Comparison of ENCODE assay signal across 9 cellular contexts in the genomic region with DNA sequence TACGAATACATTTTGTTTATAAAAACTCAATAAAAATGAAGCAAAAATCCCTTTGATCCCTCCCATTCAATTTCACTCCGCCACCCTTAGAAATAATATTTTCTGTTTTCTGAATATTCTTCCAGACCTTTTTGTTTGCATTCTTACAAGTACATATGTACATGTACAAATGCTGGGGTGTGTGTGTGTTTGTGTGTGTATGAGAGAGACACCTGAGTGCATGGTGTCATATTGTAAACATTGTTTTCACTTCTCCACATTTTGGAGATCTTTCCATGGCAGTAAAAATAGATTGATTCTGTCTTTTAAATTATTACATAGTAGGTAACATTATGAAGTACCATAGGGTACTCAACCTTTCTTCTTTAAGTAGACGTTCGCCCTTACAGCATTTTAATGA. TPM values are rescaled to one million over a fixed set of nuclear protein-coding genes. Genes with fewer than 3 reads are reported as not detected.
DNase-seq lines count a peak whose midpoint lies in the region; ATAC-seq and TF ChIP-seq lines count a peak whose summit lies in the region.
"Had no signal": no experiment of that assay in that cellular context is flagged by ENCODE, and none has a peak within 500 bp of the region (broad histone marks: within the 10 kb centered on the region; RNA-seq: fewer than 3 reads in every experiment).

No MANE protein-coding gene starts in this region.

- DNase-seq in NT2/D1 (ENCODE audit: low read depth, low spot score) (no peak), epithelial cell of prostate (ENCODE audit: low read depth, low spot score) (no peak), A172 (ENCODE audit: low spot score) (no peak)

- H3K27me3 ChIP-seq in NT2/D1 (ENCODE audit: insufficient read depth, insufficient read length) (no peaks in the 10 kb centered on the region), rectal smooth muscle tissue (ENCODE audit: control insufficient read depth, insufficient read depth, low read length) (no peaks in the 10 kb centered on the region)

- ATAC-seq in GM21528 (IDR thresholded peaks at IDR 0.05; ENCODE audit: low FRiP score, unreplicated experiment): no peak
- ATAC-seq in GM21786 (IDR thresholded peaks at IDR 0.05; ENCODE audit: unreplicated experiment): no peak
- no peak for ATAC-seq in HG03442 (IDR thresholded peaks at IDR 0.05; ENCODE audit: unreplicated experiment)

- TF ChIP-seq CTCF in GM12875 (IDR thresholded peaks at IDR 0.05; ENCODE audit: borderline replicate concordance, insufficient read depth, low read depth, low read length): no peak

- H3K4me3 ChIP-seq in GM12875 (ENCODE audit: low read depth, low read length) (peak overlapping the region; percentile 87), NT2/D1 (ENCODE audit: insufficient read length, low read depth) (peak overlapping the region; percentile 95), rectal smooth muscle tissue (ENCODE audit: low read length) (peak overlapping the region; percentile 85)

- 0 out of 2 replicates have a peak, but pooled peaks cover under 1% of the 10 kb centered on the region for H3K9me3 ChIP-seq in NT2/D1 (ENCODE audit: insufficient read depth, low read length)

- H3K4me1 ChIP-seq in NT2/D1 (ENCODE audit: insufficient read depth, insufficient read length): no peaks in the 10 kb centered on the region
- peaks cover 18% of the 10 kb centered on the region for H3K4me1 ChIP-seq in rectal smooth muscle tissue (ENCODE audit: control insufficient read depth, insufficient read depth, low read length)

- H3K27ac ChIP-seq in epithelial cell of prostate (peak overlapping the region; percentile 90), rectal smooth muscle tissue (ENCODE audit: low read depth, low read length) (no peak overlapping the region)

- peaks cover 2% of the 10 kb centered on the region for H3K36me3 ChIP-seq in NT2/D1 (ENCODE audit: insufficient read depth, insufficient read length, low read length)
- H3K36me3 ChIP-seq in rectal smooth muscle tissue (ENCODE audit: control insufficient read depth, insufficient read depth, low read length): no peaks in the 10 kb centered on the region

- H3K9ac ChIP-seq in NT2/D1 (ENCODE audit: insufficient read length, low read depth) (peak overlapping the region; percentile 95), rectal smooth muscle tissue (ENCODE audit: low read length) (no peak overlapping the region)

RNA-seq across cellular contexts. Expression of gene MPC2, which starts 1.2 kb away (rescaled TPM):
- total RNA-seq in A172 (2014; rRNA removed; shearing (Covaris generic)): 112 and 161 TPM in 2 replicates

RNA-seq across cellular contexts. Expression of gene DCAF6, which starts 1.6 kb away (rescaled TPM):
- total RNA-seq in A172 (2014; rRNA removed; shearing (Covaris generic)): 79.9 and 84.1 TPM in 2 replicates

RNA-seq across cellular contexts. Expression of gene ADCY10, which starts 24.1 kb away (rescaled TPM):
- not detected in 2 replicates for total RNA-seq in A172 (2014; rRNA removed; shearing (Covaris generic))
- total RNA-seq: HT1080 had no signal
